8 cellular contexts compared by ENCODE assay signal in the genomic region with DNA sequence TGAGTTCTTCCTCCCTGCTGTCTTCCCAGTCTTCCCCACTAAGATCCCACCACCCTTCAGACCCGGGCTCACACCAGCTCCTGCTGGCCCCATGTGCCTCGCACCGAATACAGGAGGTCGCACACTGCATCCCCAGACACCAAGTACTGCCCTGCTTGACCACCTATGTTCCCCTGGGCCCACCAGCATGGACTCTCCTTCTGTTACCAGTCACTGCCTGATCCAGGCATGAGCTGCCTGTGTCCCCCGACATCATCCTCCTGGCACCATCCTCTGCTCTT.
DNase-seq lines count a peak whose midpoint lies in the region; ATAC-seq and TF ChIP-seq lines count a peak whose summit lies in the region.

No MANE protein-coding gene starts in this region.

- in situ Hi-C loops in GM23248 (cut with MboI): loop anchor here (5.0 to 10.0 kb wide), 2 partner anchors 395 to 483 kb away; no protein-coding TSS in a partner anchor

- no peaks in the 10 kb centered on the region for H3K9me2 ChIP-seq in GM23248 (ENCODE audit: insufficient read depth)

- H3K4me1 ChIP-seq in GM23248 (ENCODE audit: insufficient read depth): peaks cover 45% of the 10 kb centered on the region
- H3K4me1 ChIP-seq in SJSA1 (replicated peaks): peaks cover 47% of the 10 kb centered on the region
- no peaks in the 10 kb centered on the region for H3K4me1 ChIP-seq in mucosa of descending colon (ENCODE audit: low read depth)

- intact Hi-C loops in mucosa of descending colon (cut with DNase I, micrococcal nuclease): no loop called here

- peak overlapping the region; percentile 75 for H3K9ac ChIP-seq in GM23248

- TF ChIP-seq CTCF in GM12864 (IDR thresholded peaks at IDR 0.05; ENCODE audit: low read depth, low read length, missing control alignments) (no peak), mucosa of descending colon (IDR thresholded peaks at IDR 0.05) (no peak)

- peak overlapping the region; percentile 23; the same call in 1 of the 2 replicates for H2AFZ ChIP-seq in GM23248

- no peaks in the 10 kb centered on the region for H3K79me2 ChIP-seq in GM23248 (ENCODE audit: insufficient read depth)

- DNase-seq in GM12864 (ENCODE audit: low read depth) (no peak), GM23248 (no peak), SJSA1 (ENCODE audit: low read depth in 1 of 2, low spot score in 2 of 2) (no peak), mucosa of descending colon (no peak), NCI-H345 treated with DMSO at 0.1 percent for 48 hours (lab: John Stamatoyannopoulos, UW; ENCODE audit: unreplicated experiment) (no peak), GM19238 (ENCODE audit: insufficient read length, low spot score) (no peak), cerebellar cortex (ENCODE audit: low spot score) (no peak), DMS79 treated with DMSO at 0.1 percent for 48 hours (lab: John Stamatoyannopoulos, UW) (no peak)

- H3K4me2 ChIP-seq in GM23248 (ENCODE audit: unreplicated experiment): peak overlapping the region; percentile 71

- H3K9me3 ChIP-seq in GM23248 (ENCODE audit: low read depth) (no peaks in the 10 kb centered on the region), SJSA1 (replicated peaks) (no peaks in the 10 kb centered on the region), mucosa of descending colon (no peaks in the 10 kb centered on the region)

- peaks cover 47% of the 10 kb centered on the region for H3F3A ChIP-seq in GM23248 (ENCODE audit: insufficient read depth)

- H3K4me3 ChIP-seq in GM12864 (ENCODE audit: low read depth, low read length) (peak overlapping the region; percentile 67), GM23248 (peak overlapping the region; percentile 48), SJSA1 (no peak overlapping the region), mucosa of descending colon (no peak overlapping the region)

- H3K27me3 ChIP-seq in GM23248 (replicated peaks; ENCODE audit: insufficient read depth) (no peaks in the 10 kb centered on the region), SJSA1 (replicated peaks) (no peaks in the 10 kb centered on the region)

- peak; percentile 27 for ATAC-seq in mucosa of descending colon

- peak overlapping the region; percentile 96 for H3K27ac ChIP-seq in GM23248
- peak overlapping the region; percentile 94 for H3K27ac ChIP-seq in SJSA1

- no peaks in the 10 kb centered on the region for H3K36me3 ChIP-seq in GM23248 (ENCODE audit: low read depth)
- no peaks in the 10 kb centered on the region for H3K36me3 ChIP-seq in SJSA1
- H3K36me3 ChIP-seq in mucosa of descending colon (ENCODE audit: low read depth): no peaks in the 10 kb centered on the region

- H4K20me1 ChIP-seq in GM23248 (ENCODE audit: insufficient read depth): no peaks in the 10 kb centered on the region

- WGBS in GM23248 (ENCODE audit: low coverage in 1 of 2, low lambda C conversion rate in 2 of 2, missing lambda C conversion rate in 2 of 2), 2 experiments: 78 to 84% methylated on average over 5 of the region's 5 CpGs

Comparison
In these comparisons a context has a peak if more than half of its experiments do, and no peak if none do; other contexts are left out.
1. H3K4me3 ChIP-seq: peak in GM12864 (single experiment) and GM23248 (single experiment); none in SJSA1 (single experiment) and mucosa of descending colon (single experiment).